ENCODE assay signal across 21 cellular contexts in genomic region chr6:80622641-80623040, GRCh38.
DNase-seq lines count a peak whose midpoint lies in the region; ATAC-seq and TF ChIP-seq lines count a peak whose summit lies in the region.
"Had no signal": no experiment of that assay in that cellular context is flagged by ENCODE, and none has a peak within 500 bp of the region (broad histone marks: within the 10 kb centered on the region; RNA-seq: fewer than 3 reads in every experiment).

No MANE protein-coding gene starts in this region.

- H3K36me3 ChIP-seq in PC-9 (ENCODE audit: low read depth) (no peaks in the 10 kb centered on the region), stomach (no peaks in the 10 kb centered on the region)
- H3K36me3 ChIP-seq: BLaER1 treated with 17β-estradiol and CSF1 and Interleukin-3, amounts not matched to agents 10 nM and 100 nM had no signal

- no peaks in the 10 kb centered on the region; the same call in 1 of the 2 replicates for H3K9me3 ChIP-seq in PC-9 (ENCODE audit: insufficient read depth, low read depth)
- H3K9me3 ChIP-seq in stomach, result peaks cover 0 to 26% (median 14%) of the 10 kb centered on the region in 4 donors

- H3K4me1 ChIP-seq in PC-9 (replicated peaks; ENCODE audit: insufficient read depth) (peaks cover 12% of the 10 kb centered on the region), stomach (no peaks in the 10 kb centered on the region)
- H3K4me1 ChIP-seq: BLaER1 treated with 17β-estradiol and CSF1 and Interleukin-3, amounts not matched to agents 10 nM and 100 nM had no signal

- CTCF ChIA-PET in PC-9 (lab: Charles Lee), result no interaction called here

- no peak for TF ChIP-seq EP300 in stomach (IDR thresholded peaks at IDR 0.05)

- intact Hi-C loops in PC-9 (cut with micrococcal nuclease; ENCODE audit: unreplicated experiment) (loop anchor here (1.0 to 2.0 kb wide), 3 partner anchors 15 to 96 kb away; no protein-coding TSS in a partner anchor), left ventricle myocardium superior (cut with micrococcal nuclease) (no loop called here), stomach (cut with DNase I; ENCODE audit: low total_unique reads) (no loop called here)

- H3K27ac ChIP-seq in PC-9 (peak overlapping the region; percentile 60), stomach (no peak overlapping the region)
- H3K27ac ChIP-seq: BLaER1 treated with 17β-estradiol and CSF1 and Interleukin-3, amounts not matched to agents 10 nM and 100 nM; SK-N-MC had no signal

- TF ChIP-seq POLR2A in stomach (IDR thresholded peaks at IDR 0.05), result no peak

- no peak for TF ChIP-seq CTCF in PC-9 (conservative IDR thresholded peaks at IDR 0.05)
- no peak for TF ChIP-seq CTCF in stomach (IDR thresholded peaks at IDR 0.05)

- H3K4me3 ChIP-seq in PC-9, result no peak overlapping the region
- H3K4me3 ChIP-seq in stomach, result no peak overlapping the region
- H3K4me3 ChIP-seq: BLaER1 treated with 17β-estradiol and CSF1 and Interleukin-3, amounts not matched to agents 10 nM and 100 nM; K562; mucosa of descending colon; SK-N-MC had no signal

- H3K27me3 ChIP-seq in PC-9 (ENCODE audit: insufficient read depth, low read depth), result no peaks in the 10 kb centered on the region
- no peaks in the 10 kb centered on the region for H3K27me3 ChIP-seq in stomach
- H3K27me3 ChIP-seq: BLaER1 treated with 17β-estradiol and CSF1 and Interleukin-3, amounts not matched to agents 10 nM and 100 nM had no signal

- no peaks in the 10 kb centered on the region for H3K79me2 ChIP-seq in PC-9 (ENCODE audit: low read depth)

- H3F3A ChIP-seq in PC-9 (ENCODE audit: insufficient read depth, low read depth), result no peaks in the 10 kb centered on the region; the same call in 1 of the 2 replicates

- H2AFZ ChIP-seq in PC-9, result no peak overlapping the region

- no peaks in the 10 kb centered on the region for H4K20me1 ChIP-seq in PC-9 (ENCODE audit: insufficient read depth)
- H4K20me1 ChIP-seq: BLaER1 treated with 17β-estradiol and CSF1 and Interleukin-3, amounts not matched to agents 10 nM and 100 nM had no signal

- peak overlapping the region; percentile 42; the same call in 1 of the 2 replicates for H3K4me2 ChIP-seq in PC-9
- H3K4me2 ChIP-seq: BLaER1 treated with 17β-estradiol and CSF1 and Interleukin-3, amounts not matched to agents 10 nM and 100 nM had no signal

- WGBS in stomach, 5 donors, result 50 to 83% (median 67%) methylated on average over 1 of the region's 1 CpG

- no peaks in the 10 kb centered on the region for H3K9me2 ChIP-seq in PC-9 (ENCODE audit: insufficient read depth)

- ATAC-seq in left ventricle myocardium superior, result peak; percentile 99
- no peak for ATAC-seq in HG02885 (IDR thresholded peaks at IDR 0.05; ENCODE audit: poor library complexity, unreplicated experiment)
- no peak for ATAC-seq in GM21723 (IDR thresholded peaks at IDR 0.05; ENCODE audit: unreplicated experiment)
- ATAC-seq: activated CD4-positive, alpha-beta T cell treated with anti-CD3 and anti-CD28 coated beads for 36 hours; K562; mucosa of descending colon had no signal

- no TSS peak for BruUV-seq in PC-9 (replicated peaks; lab: Mats Ljungman, UMichigan)

- POLR2A ChIA-PET in PC-9 (lab: Charles Lee; ENCODE audit: unreplicated experiment), result no interaction called here

- DNase-seq in DMS53 (lab: John Stamatoyannopoulos, UW) (peak; percentile 33), DMS53 treated with DMSO at 0.1 percent for 48 hours (lab: John Stamatoyannopoulos, UW; ENCODE audit: unreplicated experiment) (no peak), PC-9 (peak; percentile 80 to 88), left ventricle myocardium superior (peak; percentile 69), stomach (peak; percentile 58), MV-4-11 (lab: John Stamatoyannopoulos, UW) (no peak)
- DNase-seq: 8988T; activated CD4-positive, alpha-beta T cell treated with anti-CD3 and anti-CD28 coated beads for 36 hours; activated naive CD4-positive, alpha-beta T cell treated with Interleukin-2 at 50 U/mL for 16 hours; dermis blood vessel endothelial cell; HFFc6; mucosa of descending colon; NCI-H1436 treated with DMSO at 0.1 percent for 48 hours; NCI-H524; stimulated activated naive CD4-positive, alpha-beta T cell treated with Interleukin-2 at 50 U/mL for 16 hours; T-helper 9 cell had no signal

Comparison
In these comparisons a context has a peak if more than half of its experiments do, and no peak if none do; other contexts are left out.
1. DNase-seq: peak in DMS53 (single experiment), PC-9 (2 of 2), left ventricle myocardium superior (single experiment) and stomach (single experiment); none in DMS53 treated with DMSO at 0.1 percent for 48 hours (single experiment) and MV-4-11 (single experiment).